9 cellular contexts compared by ENCODE assay signal in genomic region chr6:84728602-84729001, GRCh38. TPM values are rescaled to one million over a fixed set of nuclear protein-coding genes. Genes with fewer than 3 reads are reported as not detected.
DNase-seq lines count a peak whose midpoint lies in the region; ATAC-seq and TF ChIP-seq lines count a peak whose summit lies in the region.
"Had no signal": no experiment of that assay in that cellular context is flagged by ENCODE, and none has a peak within 500 bp of the region (broad histone marks: within the 10 kb centered on the region; RNA-seq: fewer than 3 reads in every experiment).

No MANE protein-coding gene starts in this region.

- CTCF ChIA-PET in OCI-LY7 (lab: Charles Lee; ENCODE audit: unreplicated experiment), result no interaction called here
- CTCF ChIA-PET in activated CD4-positive, alpha-beta T cell treated with anti-CD3 and anti-CD28 coated beads for 36 hours (lab: Charles Lee), result interaction anchor here (0.6 kb wide), 1 partner anchor 34 kb away, joined by 4 read pairs; no protein-coding TSS in a partner anchor

- POLR2A ChIA-PET in OCI-LY7 (lab: Charles Lee), result no interaction called here
- POLR2A ChIA-PET in activated CD4-positive, alpha-beta T cell treated with anti-CD3 and anti-CD28 coated beads for 36 hours (lab: Charles Lee), result no interaction called here

- H3K4me2 ChIP-seq in OCI-LY7 (ENCODE audit: low read length), result no peak overlapping the region

- DNase-seq in AG09319 (ENCODE audit: extremely low read depth, low read depth) (no peak), H4 (ENCODE audit: low spot score) (peak; percentile 5), OCI-LY7 (ENCODE audit: low spot score) (peak; percentile 3), fibroblast of the aortic adventitia (ENCODE audit: low read depth) (no peak), midbrain (lab: John Stamatoyannopoulos, UW) (no peak), islet precursor cell (no peak)
- DNase-seq in activated CD4-positive, alpha-beta T cell treated with anti-CD3 and anti-CD28 coated beads for 36 hours, result no peak
- DNase-seq in activated CD4-positive, alpha-beta T cell treated with anti-CD3 and anti-CD28 coated beads, Interleukin-2, amount 50 U/mL, for 4 hours, result no peak
- DNase-seq: kidney had no signal

- no peaks in the 10 kb centered on the region for H3K4me1 Mint-ChIP-seq in activated CD4-positive, alpha-beta T cell treated with anti-CD3 and anti-CD28 coated beads for 36 hours

- no peaks in the 10 kb centered on the region for H4K20me1 ChIP-seq in OCI-LY7 (ENCODE audit: insufficient read depth, low read length)

- H3K9me3 Mint-ChIP-seq in activated CD4-positive, alpha-beta T cell treated with anti-CD3 and anti-CD28 coated beads for 36 hours (ENCODE audit: low read depth), result no peaks in the 10 kb centered on the region

- H3K79me2 ChIP-seq in OCI-LY7 (ENCODE audit: insufficient read depth, low read depth, low read length), result no peaks in the 10 kb centered on the region

- no peak overlapping the region for H3K27ac ChIP-seq in OCI-LY7 (ENCODE audit: low read depth, low read length, poor library complexity, severe bottlenecking)

- TF ChIP-seq CTCF in AG09319 (IDR thresholded peaks at IDR 0.05; ENCODE audit: low read depth, low read length) (peak; percentile 37), OCI-LY7 (conservative IDR thresholded peaks at IDR 0.05; ENCODE audit: low read length) (peak; percentile 54), fibroblast of the aortic adventitia (IDR thresholded peaks at IDR 0.05; ENCODE audit: insufficient read depth, low read length) (peak; percentile 47)

- H3K4me1 ChIP-seq in OCI-LY7 (ENCODE audit: insufficient read depth, low read length, poor library complexity, severe bottlenecking), result no peaks in the 10 kb centered on the region

- H2AFZ ChIP-seq in OCI-LY7 (ENCODE audit: low read length), result no peak overlapping the region

- H3K9me2 ChIP-seq in OCI-LY7 (ENCODE audit: insufficient read depth, low read length), result no peaks in the 10 kb centered on the region

- intact Hi-C loops in OCI-LY7 (cut with micrococcal nuclease; ENCODE audit: unreplicated experiment), result no loop called here
- intact Hi-C loops in activated CD4-positive, alpha-beta T cell treated with anti-CD3 and anti-CD28 coated beads for 36 hours (cut with DNase I, micrococcal nuclease), result no loop called here

- H3K4me3 ChIP-seq in OCI-LY7 (ENCODE audit: low read depth, low read length, poor library complexity, severe bottlenecking) (no peak overlapping the region), fibroblast of the aortic adventitia (ENCODE audit: low read depth, low read length) (no peak overlapping the region)

- H3K9me3 ChIP-seq in OCI-LY7 (ENCODE audit: low read length), result no peaks in the 10 kb centered on the region

- H3K27ac Mint-ChIP-seq in activated CD4-positive, alpha-beta T cell treated with anti-CD3 and anti-CD28 coated beads for 36 hours, result no peak overlapping the region

- no TSS peak for BruUV-seq in OCI-LY7 (replicated peaks; lab: Mats Ljungman, UMichigan)

- ATAC-seq in activated CD4-positive, alpha-beta T cell treated with anti-CD3 and anti-CD28 coated beads for 36 hours, result no peak

- no peaks in the 10 kb centered on the region for H3K36me3 Mint-ChIP-seq in activated CD4-positive, alpha-beta T cell treated with anti-CD3 and anti-CD28 coated beads for 36 hours (ENCODE audit: low read depth)

- H3K4me3 Mint-ChIP-seq in activated CD4-positive, alpha-beta T cell treated with anti-CD3 and anti-CD28 coated beads for 36 hours, result no peak overlapping the region

- H3K27me3 Mint-ChIP-seq in activated CD4-positive, alpha-beta T cell treated with anti-CD3 and anti-CD28 coated beads for 36 hours, result no peaks in the 10 kb centered on the region

- H3K36me3 ChIP-seq in OCI-LY7 (ENCODE audit: insufficient read depth, low read length), result no peaks in the 10 kb centered on the region

RNA-seq across cellular contexts. Expression of gene TBX18, which starts 35.8 kb away (rescaled TPM):
- 0.47 and 0.48 TPM in 2 replicates for total RNA-seq in H4 (2014; rRNA removed; shearing (Covaris generic))
- not detected in 2 replicates for total RNA-seq in OCI-LY7 (2014; rRNA removed; shearing (Covaris generic))
- total RNA-seq in OCI-LY7 (2022) (not detected in 2 replicates), fibroblast of the aortic adventitia (ENCODE audit: low replicate concordance) (16.1 and 27.1 TPM in 2 replicates)
- not detected for total RNA-seq in activated CD4-positive, alpha-beta T cell treated with anti-CD3 and anti-CD28 coated beads for 36 hours

Comparison
In these comparisons a context has a peak if more than half of its experiments do, and no peak if none do; other contexts are left out.
1. DNase-seq: peak in H4 (single experiment) and OCI-LY7 (single experiment); none in AG09319 (single experiment), fibroblast of the aortic adventitia (single experiment), activated CD4-positive, alpha-beta T cell treated with anti-CD3 and anti-CD28 coated beads for 36 hours (single experiment), midbrain (single experiment), activated CD4-positive, alpha-beta T cell treated with anti-CD3 and anti-CD28 coated beads, Interleukin-2, amount 50 U/mL, for 4 hours (0 of 2) and islet precursor cell (single experiment).
2. RNA of gene TBX18, which starts 35.8 kb away (total RNA-seq): 16.1 to 27.1 TPM in fibroblast of the aortic adventitia; 0.47 to 0.48 TPM in H4, not detected in OCI-LY7 and not detected in activated CD4-positive, alpha-beta T cell treated with anti-CD3 and anti-CD28 coated beads for 36 hours; every median in the first group is over 10 times any median in the second.
3. Peak in every context shown above with its lines, with median percentiles within 50 percentile points of each other: CTCF ChIP-seq.